In genomic region chr1:51058863-51059262, GRCh38 we compare ENCODE assay signal across 10 cellular contexts. TPM values are rescaled to one million over a fixed set of nuclear protein-coding genes. Genes with fewer than 3 reads are reported as not detected.
DNase-seq lines count a peak whose midpoint lies in the region; ATAC-seq, FAIRE-seq and TF ChIP-seq lines count a peak whose summit lies in the region.
"Had no signal": no experiment of that assay in that cellular context is flagged by ENCODE, and none has a peak within 500 bp of the region (broad histone marks: within the 10 kb centered on the region; RNA-seq: fewer than 3 reads in every experiment).

No MANE protein-coding gene starts in this region.

- H3K9me3 Mint-ChIP-seq in activated CD4-positive, alpha-beta memory T cell treated with anti-CD3 and anti-CD28 coated beads for 36 hours: peaks cover 6% of the 10 kb centered on the region
- peaks cover 5 to 9% of the 10 kb centered on the region in 2 donors for H3K9me3 Mint-ChIP-seq in stimulated activated naive B cell treated with anti-CD40 and anti-IgM and Interleukin-4, amounts not matched to agents 10 μg/mL and 1 μg/mL and 100 μg/mL, for 72 hours

- H3K27ac ChIP-seq in DND-41 (ENCODE audit: low read length) (no peak overlapping the region), HepG2 (ENCODE audit: extremely low read length, insufficient read depth, low read length) (no peak overlapping the region)
- H3K27ac ChIP-seq: ovary had no signal

- peaks cover 2% of the 10 kb centered on the region for H3K36me3 Mint-ChIP-seq in activated CD4-positive, alpha-beta memory T cell treated with anti-CD3 and anti-CD28 coated beads for 36 hours
- H3K36me3 Mint-ChIP-seq in stimulated activated naive B cell treated with anti-CD40 and anti-IgM and Interleukin-4, amounts not matched to agents 10 μg/mL and 1 μg/mL and 100 μg/mL, for 72 hours: peaks cover 4 to 5% of the 10 kb centered on the region in 2 donors

- H3K79me2 ChIP-seq in DND-41 (ENCODE audit: insufficient read depth, low read length) (no peaks in the 10 kb centered on the region), HepG2 (ENCODE audit: insufficient read depth, low read length) (no peaks in the 10 kb centered on the region)

- no peak overlapping the region for H3K4me2 ChIP-seq in DND-41 (ENCODE audit: insufficient read depth, low read length)
- H3K4me2 ChIP-seq in HepG2 (ENCODE audit: low read depth, low read length): peak overlapping the region; percentile 66

- H3K27me3 ChIP-seq in DND-41 (ENCODE audit: insufficient read depth, low read length, poor library complexity): no peaks in the 10 kb centered on the region
- no peaks in the 10 kb centered on the region; a peak in 1 of 5 replicates for H3K27me3 ChIP-seq in HepG2 (ENCODE audit: control insufficient read depth in 1 of 2, insufficient read depth in 2 of 2, low read length in 2 of 2)
- H3K27me3 ChIP-seq: ovary had no signal

- no peak overlapping the region for H3K4me3 Mint-ChIP-seq in activated CD4-positive, alpha-beta memory T cell treated with anti-CD3 and anti-CD28 coated beads for 36 hours
- no peak overlapping the region for H3K4me3 Mint-ChIP-seq in stimulated activated naive B cell treated with anti-CD40 and anti-IgM and Interleukin-4, amounts not matched to agents 10 μg/mL and 1 μg/mL and 100 μg/mL, for 72 hours

- ATAC-seq in DND-41 (ENCODE audit: insufficient read depth, low read depth) (peak; percentile 45; the same call in 1 of the 3 replicates), HG02885 (IDR thresholded peaks at IDR 0.05; ENCODE audit: poor library complexity, unreplicated experiment) (peak; percentile 59), HepG2 (peak; percentile 99), GM18868 (IDR thresholded peaks at IDR 0.05; ENCODE audit: unreplicated experiment) (no peak)
- ATAC-seq in stimulated activated naive B cell treated with anti-CD40 and anti-IgM and Interleukin-4, amounts not matched to agents 10 μg/mL and 1 μg/mL and 100 μg/mL, for 72 hours (replicated peaks): no peak

- H4K20me1 ChIP-seq in DND-41 (ENCODE audit: insufficient read depth, low read length): no peaks in the 10 kb centered on the region
- H4K20me1 ChIP-seq in HepG2 (ENCODE audit: insufficient read depth, low read length): no peaks in the 10 kb centered on the region

- in situ Hi-C loops in astrocyte of the spinal cord (cut with HindIII; ENCODE audit: low sequenced_read_pairs): no loop called here
- in situ Hi-C loops in HepG2 (cut with HindIII; ENCODE audit: extremely low pct_ligation_motif_present, low pct_unique_long_range_greater_than_20kb): loop anchor here (10.0 kb wide), 2 partner anchors 284 to 684 kb away; no protein-coding TSS in a partner anchor

- H3K4me1 ChIP-seq in DND-41 (ENCODE audit: insufficient read depth, low read length) (no peaks in the 10 kb centered on the region), HepG2 (ENCODE audit: insufficient read depth, low read length) (no peaks in the 10 kb centered on the region; the same call in 1 of the 2 replicates)

- peak; percentile 93 for TF ChIP-seq RAD21 in HepG2 (CRISPR knock-in tag; IDR thresholded peaks at IDR 0.05)

- no TSS peak for BruUV-seq in HepG2 (replicated peaks; lab: Mats Ljungman, UMichigan)

- peaks cover 16% of the 10 kb centered on the region for H3K9me3 ChIP-seq in DND-41 (ENCODE audit: insufficient read depth, low read length, severe bottlenecking)
- no peaks in the 10 kb centered on the region for H3K9me3 ChIP-seq in HepG2 (ENCODE audit: low read length)
- H3K9me3 ChIP-seq: ovary had no signal

- no peaks in the 10 kb centered on the region; the same call in 1 of the 2 replicates for H3K36me3 ChIP-seq in DND-41 (ENCODE audit: insufficient read depth, low read length)
- no peaks in the 10 kb centered on the region for H3K36me3 ChIP-seq in HepG2 (replicated peaks in 1 of 2; ENCODE audit: control insufficient read depth in 1 of 2, insufficient read depth in 2 of 2, low read length in 2 of 2)
- H3K36me3 ChIP-seq: ovary had no signal

- no peak overlapping the region for H2AFZ ChIP-seq in DND-41 (ENCODE audit: low read depth, low read length)
- H2AFZ ChIP-seq in HepG2 (ENCODE audit: low read length): peak overlapping the region; percentile 43

- POLR2A ChIA-PET in HepG2 (lab: Yijun Ruan, JAX): no interaction called here
- POLR2A ChIA-PET in activated CD4-positive, alpha-beta memory T cell treated with anti-CD3 and anti-CD28 coated beads for 36 hours (lab: Charles Lee): no interaction called here

- no peak for DNase-seq in DND-41
- DNase-seq in astrocyte of the spinal cord (ENCODE audit: low read depth, low spot score): no peak
- DNase-seq in HepG2 (ENCODE audit: low spot score): peak; percentile 59
- DNase-seq in activated CD4-positive, alpha-beta memory T cell treated with anti-CD3 and anti-CD28 coated beads for 36 hours: no peak
- no peak for DNase-seq in HK-2 (ENCODE audit: unreplicated experiment)
- DNase-seq in stimulated activated naive B cell treated with anti-CD40 and anti-IgM and Interleukin-4, amounts not matched to agents 10 μg/mL and 1 μg/mL and 100 μg/mL, for 72 hours: no peak
- DNase-seq: NCI-H1092 treated with DMSO at 0.1 percent for 48 hours, ovary had no signal

- CTCF ChIA-PET in HepG2 (lab: Yijun Ruan, JAX; ENCODE audit: low intra/inter-chr PET ratio, low total read pairs): interaction anchor here (1.2 to 3.5 kb wide), 7 partner anchors 129 to 691 kb away, joined by 3 to 23 read pairs (median 6); no protein-coding TSS in a partner anchor
- CTCF ChIA-PET in activated CD4-positive, alpha-beta memory T cell treated with anti-CD3 and anti-CD28 coated beads for 36 hours (lab: Charles Lee): interaction anchor here (1.6 kb wide), 1 partner anchor 129 kb away, joined by 8 read pairs; no protein-coding TSS in a partner anchor

- TF ChIP-seq EP300 in HepG2 (IDR thresholded peaks at IDR 0.05; ENCODE audit: low read depth in 2 of 2, low read length in 2 of 2) (no peak), HepG2 (CRISPR knock-in tag; IDR thresholded peaks at IDR 0.05; ENCODE audit: borderline replicate concordance) (no peak)

- no peak for TF ChIP-seq POLR2A in HepG2 (IDR thresholded peaks at IDR 0.05; ENCODE audit: insufficient read depth in 1 of 2, low read depth in 2 of 2, low read length in 2 of 2)

- H3K27me3 Mint-ChIP-seq in activated CD4-positive, alpha-beta memory T cell treated with anti-CD3 and anti-CD28 coated beads for 36 hours: peaks cover 5% of the 10 kb centered on the region
- H3K27me3 Mint-ChIP-seq in stimulated activated naive B cell treated with anti-CD40 and anti-IgM and Interleukin-4, amounts not matched to agents 10 μg/mL and 1 μg/mL and 100 μg/mL, for 72 hours: peaks cover 22 to 28% of the 10 kb centered on the region in 2 donors

- WGBS in HepG2 (ENCODE audit: low lambda C conversion rate): 0% methylated on average over 1 of the region's 5 CpGs

- H3K27ac Mint-ChIP-seq in activated CD4-positive, alpha-beta memory T cell treated with anti-CD3 and anti-CD28 coated beads for 36 hours: no peak overlapping the region
- no peak overlapping the region for H3K27ac Mint-ChIP-seq in stimulated activated naive B cell treated with anti-CD40 and anti-IgM and Interleukin-4, amounts not matched to agents 10 μg/mL and 1 μg/mL and 100 μg/mL, for 72 hours

- no peaks in the 10 kb centered on the region for H3K4me1 Mint-ChIP-seq in activated CD4-positive, alpha-beta memory T cell treated with anti-CD3 and anti-CD28 coated beads for 36 hours (ENCODE audit: low read depth)
- no peaks in the 10 kb centered on the region for H3K4me1 Mint-ChIP-seq in stimulated activated naive B cell treated with anti-CD40 and anti-IgM and Interleukin-4, amounts not matched to agents 10 μg/mL and 1 μg/mL and 100 μg/mL, for 72 hours

- TF ChIP-seq CTCF in DND-41 (IDR thresholded peaks at IDR 0.05; ENCODE audit: borderline replicate concordance, extremely low read depth, low read length, poor library complexity, severe bottlenecking): peak; percentile 49
- TF ChIP-seq CTCF in astrocyte of the spinal cord (IDR thresholded peaks at IDR 0.05; ENCODE audit: low read depth, low read length): peak; percentile 51
- TF ChIP-seq CTCF in HepG2 (CRISPR knock-in tag; IDR thresholded peaks at IDR 0.05): peak; percentile 96

- FAIRE-seq in HepG2 (lab: Jason Lieb, UNC): peak; percentile 26

- intact Hi-C loops in HepG2 (cut with micrococcal nuclease; ENCODE audit: unreplicated experiment): loop anchor here (1.0 to 5.0 kb wide), 8 partner anchors 90 to 690 kb away; no protein-coding TSS in a partner anchor
- intact Hi-C loops in activated CD4-positive, alpha-beta memory T cell treated with anti-CD3 and anti-CD28 coated beads for 36 hours (cut with micrococcal nuclease): no loop called here

- H3K4me3 ChIP-seq in DND-41 (ENCODE audit: low read depth in 1 of 2, low read length in 2 of 2) (no peak overlapping the region), astrocyte of the spinal cord (ENCODE audit: low read depth, low read length) (no peak overlapping the region), HepG2 (replicated peaks in 1 of 3; ENCODE audit: insufficient read depth in 1 of 3, low read depth in 2 of 3, low read length in 3 of 3) (peak overlapping the region in 2 of 3 experiments; percentile 6 to 59; a peak in 2 of 6 replicates)
- H3K4me3 ChIP-seq: ovary had no signal

- H3K9ac ChIP-seq in DND-41 (ENCODE audit: low read depth, low read length): no peak overlapping the region
- H3K9ac ChIP-seq in HepG2 (ENCODE audit: insufficient read depth, low read depth, low read length): no peak overlapping the region

RNA-seq across cellular contexts. Expression of gene C1orf185, which starts 43.2 kb away (rescaled TPM):
- not detected in 2 replicates for total RNA-seq in HepG2 (2016; rRNA removed; fragmentation: Illumina TruSeq; extraction: Trizol)
- not detected in 2 replicates for total RNA-seq in HepG2 (2016; cell fraction: cytosol; rRNA removed; fragmentation: Illumina TruSeq; extraction: Trizol; ENCODE audit: low read depth)
- not detected in 2 replicates for total RNA-seq in HepG2 (2016; cell fraction: insoluble cytoplasmic fraction; rRNA removed; fragmentation: Illumina TruSeq; extraction: Trizol)
- total RNA-seq in HepG2 (2016; cell fraction: membrane; rRNA removed; fragmentation: Illumina TruSeq; extraction: Trizol): not detected in 2 replicates
- total RNA-seq in HepG2 (2016; cell fraction: nucleus; rRNA removed; fragmentation: Illumina TruSeq; extraction: Trizol): not detected in 2 replicates
- polyA plus RNA-seq in HepG2 (2011; rRNA removed): not detected in 2 replicates
- polyA plus RNA-seq in HepG2 (2011; cell fraction: cytosol; rRNA removed): not detected in 2 replicates
- not detected in 2 replicates for polyA plus RNA-seq in HepG2 (2011; cell fraction: nucleus; rRNA removed)
- polyA plus RNA-seq in HepG2 (2012): not detected in 2 replicates
- not detected in 2 replicates for polyA plus RNA-seq in HepG2 (2016; cell fraction: cytosol; fragmentation: Illumina TruSeq; extraction: Trizol; ENCODE audit: low read depth)
- polyA plus RNA-seq in HepG2 (2016; cell fraction: insoluble cytoplasmic fraction; fragmentation: Illumina TruSeq; extraction: Trizol; ENCODE audit: low read depth): not detected in 2 replicates
- not detected in 2 replicates for polyA plus RNA-seq in HepG2 (2016; cell fraction: membrane; fragmentation: Illumina TruSeq; extraction: Trizol; ENCODE audit: low read depth)
- not detected in 2 replicates for polyA plus RNA-seq in HepG2 (2016; cell fraction: nucleus; fragmentation: Illumina TruSeq; extraction: Trizol; ENCODE audit: insufficient read depth, low read depth)
- not detected in 2 replicates for polyA minus RNA-seq in HepG2 (2011; rRNA and poly(A)+ RNA removed; ENCODE audit: low replicate concordance)
- polyA minus RNA-seq in HepG2 (2011; cell fraction: cytosol; rRNA and poly(A)+ RNA removed): not detected in 2 replicates
- not detected in 2 replicates for polyA minus RNA-seq in HepG2 (2011; cell fraction: nucleus; rRNA and poly(A)+ RNA removed)
- not detected for total RNA-seq in activated CD4-positive, alpha-beta memory T cell treated with anti-CD3 and anti-CD28 coated beads for 36 hours
- total RNA-seq: ovary had no signal
- polyA plus RNA-seq: ovary had no signal

Comparison
In these comparisons a context has a peak if more than half of its experiments do, and no peak if none do; other contexts are left out.
1. ATAC-seq: peak in DND-41 (single experiment), HG02885 (single experiment) and HepG2 (single experiment); none in GM18868 (single experiment) and stimulated activated naive B cell treated with anti-CD40 and anti-IgM and Interleukin-4, amounts not matched to agents 10 μg/mL and 1 μg/mL and 100 μg/mL, for 72 hours (0 of 2).
2. H3K4me3 ChIP-seq: peak in HepG2 (2 of 3); none in DND-41 (0 of 2) and astrocyte of the spinal cord (single experiment).
3. Peak in every context shown above with its lines, with median percentiles within 50 percentile points of each other: CTCF ChIP-seq.